In the genomic region with DNA sequence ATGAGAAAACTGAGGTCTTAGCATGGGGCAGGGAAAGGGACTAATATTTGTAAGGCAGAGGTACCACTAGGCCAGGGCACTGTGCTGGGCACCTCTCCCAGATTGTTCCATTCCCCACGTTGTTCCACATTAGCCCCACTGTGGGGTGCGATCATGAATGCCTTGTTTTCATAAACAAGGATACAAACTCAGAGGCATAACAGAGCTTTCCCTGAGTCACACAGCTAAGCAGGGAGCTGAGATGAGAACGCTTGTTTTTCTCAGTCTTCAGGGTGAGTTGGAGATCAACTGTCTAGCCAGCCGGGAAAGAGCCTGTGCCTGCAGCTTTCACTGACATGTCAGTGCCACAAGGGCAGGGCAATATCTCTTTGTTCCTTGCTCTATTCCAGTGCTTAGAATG, we compare ENCODE assay signal across 24 cellular contexts. TPM values are rescaled to one million over a fixed set of nuclear protein-coding genes. Genes with fewer than 3 reads are reported as not detected.
A peak's percentile ranks its signal among the peaks of the same experiment; 100 is the strongest.
DNase-seq lines count a peak whose midpoint lies in the region; ATAC-seq and TF ChIP-seq lines count a peak whose summit lies in the region.
"Had no signal": no experiment of that assay in that cellular context is flagged by ENCODE, and none has a peak within 500 bp of the region (broad histone marks: within the 10 kb centered on the region; RNA-seq: fewer than 3 reads in every experiment).

No MANE protein-coding gene starts in this region.

- POLR2A ChIA-PET in activated CD4-positive, alpha-beta T cell treated with anti-CD3 and anti-CD28 coated beads, Interleukin-2, amount 10 ng/mL, durations not matched to agents 7 days and 5 days (lab: Charles Lee), result no interaction called here

- no peak for TF ChIP-seq POLR2A in stomach (IDR thresholded peaks at IDR 0.05)

- H3K79me2 ChIP-seq in hepatocyte, result no peaks in the 10 kb centered on the region

- no peak for TF ChIP-seq EP300 in stomach (IDR thresholded peaks at IDR 0.05)

- CTCF ChIA-PET in activated CD4-positive, alpha-beta T cell treated with anti-CD3 and anti-CD28 coated beads, Interleukin-2, amount 10 ng/mL, durations not matched to agents 7 days and 5 days (lab: Charles Lee), result no interaction called here

- no peaks in the 10 kb centered on the region for H3K4me1 Mint-ChIP-seq in activated CD4-positive, alpha-beta T cell treated with anti-CD3 and anti-CD28 coated beads, Interleukin-2, amount 10 ng/mL, durations not matched to agents 7 days and 5 days
- H3K4me1 Mint-ChIP-seq: activated naive CD4-positive, alpha-beta T cell treated with anti-CD3 and anti-CD28 coated beads, Interleukin-2, amount 50 U/mL, for 24 hours; CD4-positive, alpha-beta memory T cell; immature natural killer cell; stimulated activated naive CD8-positive, alpha-beta T cell treated with anti-CD3 and anti-CD28 coated beads, Interleukin-15, amount 100 ng/mL, for 72 hours had no signal

- no peaks in the 10 kb centered on the region for H3K9me2 ChIP-seq in hepatocyte (replicated peaks; ENCODE audit: insufficient read depth)

- in situ Hi-C loops in astrocyte of the spinal cord (cut with HindIII; ENCODE audit: low sequenced_read_pairs), result no loop called here

- H3K4me2 ChIP-seq in hepatocyte, result peak overlapping the region; percentile 50

- peak overlapping the region; percentile 68 for H3K27ac ChIP-seq in hepatocyte
- peak overlapping the region in 3 of 5 donors; percentile 30 to 62 (median 43) for H3K27ac ChIP-seq in stomach
- H3K27ac ChIP-seq: ovary had no signal

- DNase-seq in EH (ENCODE audit: low read depth) (peak; percentile 56), astrocyte of the spinal cord (ENCODE audit: low read depth, low spot score) (peak; percentile 40), hepatocyte (ENCODE audit: low spot score) (no peak), stomach (no peak), AG08395 (ENCODE audit: low spot score) (no peak)
- no peak for DNase-seq in activated CD4-positive, alpha-beta T cell treated with anti-CD3 and anti-CD28 coated beads, Interleukin-2, amount 10 ng/mL, durations not matched to agents 7 days and 5 days
- DNase-seq: ACHN; activated T-cell treated with anti-CD3 and anti-CD28 coated beads, Interleukin-2, amount 50 U/mL, for 72 hours; CD4-positive, alpha-beta memory T cell; DMS153; HFFc6; immature natural killer cell; NCI-H1048; NCI-H2029; NCI-H345; PC-3; stimulated activated naive CD8-positive, alpha-beta T cell treated with anti-CD3 and anti-CD28 coated beads, Interleukin-15, amount 100 ng/mL, for 72 hours had no signal

- ATAC-seq in HG02981 (IDR thresholded peaks at IDR 0.05; ENCODE audit: unreplicated experiment), result no peak
- no peak for ATAC-seq in HG02938 (IDR thresholded peaks at IDR 0.05; ENCODE audit: unreplicated experiment)
- ATAC-seq: activated T-cell treated with anti-CD3 and anti-CD28 coated beads, Interleukin-2, amount 50 U/mL, for 72 hours; PC-3; stimulated activated naive CD8-positive, alpha-beta T cell treated with anti-CD3 and anti-CD28 coated beads, Interleukin-15, amount 100 ng/mL, for 72 hours had no signal

- no peaks in the 10 kb centered on the region for H3K36me3 ChIP-seq in hepatocyte (replicated peaks; ENCODE audit: insufficient read depth, low read depth)
- H3K36me3 ChIP-seq in stomach, result no peaks in the 10 kb centered on the region
- H3K36me3 ChIP-seq: ovary had no signal

- WGBS in hepatocyte (ENCODE audit: low lambda C conversion rate, missing lambda C conversion rate), result 70% methylated on average over 4 of the region's 4 CpGs
- 65 to 88% (median 75%) methylated on average over 4 of the region's 4 CpGs for WGBS in stomach, 5 donors

- TF ChIP-seq CTCF in astrocyte of the spinal cord (IDR thresholded peaks at IDR 0.05; ENCODE audit: low read depth, low read length) (no peak), hepatocyte (IDR thresholded peaks at IDR 0.05; ENCODE audit: poor library complexity) (no peak), stomach (IDR thresholded peaks at IDR 0.05) (no peak)

- H3K27me3 Mint-ChIP-seq in activated CD4-positive, alpha-beta T cell treated with anti-CD3 and anti-CD28 coated beads, Interleukin-2, amount 10 ng/mL, durations not matched to agents 7 days and 5 days, result peaks cover 23% of the 10 kb centered on the region

- H3K36me3 Mint-ChIP-seq in activated CD4-positive, alpha-beta T cell treated with anti-CD3 and anti-CD28 coated beads, Interleukin-2, amount 10 ng/mL, durations not matched to agents 7 days and 5 days (ENCODE audit: low read depth), result no peaks in the 10 kb centered on the region
- H3K36me3 Mint-ChIP-seq: activated naive CD4-positive, alpha-beta T cell treated with anti-CD3 and anti-CD28 coated beads, Interleukin-2, amount 50 U/mL, for 24 hours; CD4-positive, alpha-beta memory T cell; immature natural killer cell had no signal

- H4K20me1 ChIP-seq in hepatocyte (ENCODE audit: insufficient read depth, poor library complexity, severe bottlenecking), result no peaks in the 10 kb centered on the region

- H3K4me3 ChIP-seq in astrocyte of the spinal cord (ENCODE audit: low read depth, low read length), result no peak overlapping the region
- no peak overlapping the region for H3K4me3 ChIP-seq in hepatocyte
- no peak overlapping the region for H3K4me3 ChIP-seq in stomach
- H3K4me3 ChIP-seq: lung, ovary had no signal

- H3K9me3 Mint-ChIP-seq in activated CD4-positive, alpha-beta T cell treated with anti-CD3 and anti-CD28 coated beads, Interleukin-2, amount 10 ng/mL, durations not matched to agents 7 days and 5 days, result no peaks in the 10 kb centered on the region
- H3K9me3 Mint-ChIP-seq: activated naive CD4-positive, alpha-beta T cell treated with anti-CD3 and anti-CD28 coated beads, Interleukin-2, amount 50 U/mL, for 24 hours; activated T-cell treated with anti-CD3 and anti-CD28 coated beads, Interleukin-2, amount 50 U/mL, for 72 hours; CD4-positive, alpha-beta memory T cell; HFFc6; immature natural killer cell; stimulated activated naive CD8-positive, alpha-beta T cell treated with anti-CD3 and anti-CD28 coated beads, Interleukin-15, amount 100 ng/mL, for 72 hours; T-helper 2 cell treated with Interferon-gamma antibody and Interleukin-4, amounts not matched to agents 5 μg/mL and 100 μg/mL, for 36 hours had no signal

- H3K27me3 ChIP-seq in hepatocyte (no peaks in the 10 kb centered on the region), stomach (no peaks in the 10 kb centered on the region)
- H3K27me3 ChIP-seq: ovary had no signal

- H2AFZ ChIP-seq in hepatocyte, result no peak overlapping the region

- no peaks in the 10 kb centered on the region for H3K4me1 ChIP-seq in hepatocyte (ENCODE audit: insufficient read depth)
- H3K4me1 ChIP-seq in stomach, result peaks cover 0 to 7% (median 2%) of the 10 kb centered on the region in 4 donors

- no peak overlapping the region for H3K4me3 Mint-ChIP-seq in activated CD4-positive, alpha-beta T cell treated with anti-CD3 and anti-CD28 coated beads, Interleukin-2, amount 10 ng/mL, durations not matched to agents 7 days and 5 days
- H3K4me3 Mint-ChIP-seq: activated naive CD4-positive, alpha-beta T cell treated with anti-CD3 and anti-CD28 coated beads, Interleukin-2, amount 50 U/mL, for 24 hours; activated T-cell treated with anti-CD3 and anti-CD28 coated beads, Interleukin-2, amount 50 U/mL, for 72 hours; CD4-positive, alpha-beta memory T cell; HFFc6; immature natural killer cell; stimulated activated naive CD8-positive, alpha-beta T cell treated with anti-CD3 and anti-CD28 coated beads, Interleukin-15, amount 100 ng/mL, for 72 hours; T-helper 2 cell treated with Interferon-gamma antibody and Interleukin-4, amounts not matched to agents 5 μg/mL and 100 μg/mL, for 36 hours had no signal

- H3K9me3 ChIP-seq in hepatocyte (ENCODE audit: low read depth) (no peaks in the 10 kb centered on the region), stomach (no peaks in the 10 kb centered on the region)
- H3K9me3 ChIP-seq: ovary had no signal

- intact Hi-C loops in stomach (cut with DNase I; ENCODE audit: low total_unique reads), result no loop called here

- H3K27ac Mint-ChIP-seq in activated CD4-positive, alpha-beta T cell treated with anti-CD3 and anti-CD28 coated beads, Interleukin-2, amount 10 ng/mL, durations not matched to agents 7 days and 5 days, result no peak overlapping the region
- H3K27ac Mint-ChIP-seq: activated naive CD4-positive, alpha-beta T cell treated with anti-CD3 and anti-CD28 coated beads, Interleukin-2, amount 50 U/mL, for 24 hours; activated T-cell treated with anti-CD3 and anti-CD28 coated beads, Interleukin-2, amount 50 U/mL, for 72 hours; CD4-positive, alpha-beta memory T cell; HFFc6; immature natural killer cell; stimulated activated naive CD8-positive, alpha-beta T cell treated with anti-CD3 and anti-CD28 coated beads, Interleukin-15, amount 100 ng/mL, for 72 hours; T-helper 2 cell treated with Interferon-gamma antibody and Interleukin-4, amounts not matched to agents 5 μg/mL and 100 μg/mL, for 36 hours had no signal

RNA-seq across cellular contexts. Expression of gene ITGA11, which starts 47.9 kb away (rescaled TPM):
- total RNA-seq in hepatocyte (4.7 and 9.7 TPM in 2 replicates), stomach (10 to 100 TPM in 1 of 5 donors, 1 to 10 TPM in 3, under 1 TPM in 1; 0.58 to 12.1 (median 4.3) TPM)
- polyA plus RNA-seq in hepatocyte (19.2 and 19.6 TPM in 2 replicates), stomach (under 1 TPM; 0.08 to 1.00 (median 0.92) TPM)
- total RNA-seq in activated CD4-positive, alpha-beta T cell treated with anti-CD3 and anti-CD28 coated beads, Interleukin-2, amount 10 ng/mL, durations not matched to agents 7 days and 5 days, result 1 to 10 TPM; 1.0 to 1.1 TPM
- total RNA-seq: CD4-positive, alpha-beta memory T cell; HT-29; PC-3 had no signal
- polyA plus RNA-seq: CD4-positive, alpha-beta memory T cell; immature natural killer cell had no signal

Comparison
In these comparisons a context has a peak if more than half of its experiments do, and no peak if none do; other contexts are left out.
1. DNase-seq: peak in EH (single experiment) and astrocyte of the spinal cord (single experiment); none in hepatocyte (single experiment), stomach (single experiment), AG08395 (single experiment) and activated CD4-positive, alpha-beta T cell treated with anti-CD3 and anti-CD28 coated beads, Interleukin-2, amount 10 ng/mL, durations not matched to agents 7 days and 5 days (single experiment).